ENCODE assay signal across 8 cellular contexts in the genomic region with DNA sequence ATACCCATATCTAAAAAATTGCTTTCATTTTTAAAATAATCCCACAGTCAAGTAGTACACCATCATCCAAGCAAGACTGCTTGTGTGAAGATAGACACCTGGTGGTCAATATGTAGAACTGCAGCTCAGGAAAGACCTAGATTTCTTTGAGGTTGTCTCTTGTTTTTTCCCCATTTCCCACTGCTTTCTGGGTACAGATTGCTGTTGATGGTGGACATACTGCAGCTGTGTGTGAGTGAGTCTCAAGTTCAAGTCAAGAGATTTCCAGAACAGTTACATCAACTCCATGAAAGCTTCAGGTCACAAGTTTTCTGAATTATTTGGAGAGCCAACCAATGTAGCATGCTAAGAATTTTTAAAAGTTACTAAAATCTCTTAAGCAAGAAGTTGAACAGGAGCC.
A peak's percentile ranks its signal among the peaks of the same experiment; 100 is the strongest.
DNase-seq lines count a peak whose midpoint lies in the region; ATAC-seq and TF ChIP-seq lines count a peak whose summit lies in the region.

No MANE protein-coding gene starts in this region.

- H3K27me3 Mint-ChIP-seq in brain, result no peaks in the 10 kb centered on the region

- peak; percentile 85 to 91 for TF ChIP-seq CTCF in brain (conservative IDR thresholded peaks at IDR 0.05)
- TF ChIP-seq CTCF in upper lobe of left lung (IDR thresholded peaks at IDR 0.05), result peak; percentile 80 to 96 (median 90)

- peaks cover 0 to 4% (median 0%) of the 10 kb centered on the region in 5 experiments for H3K9me3 Mint-ChIP-seq in brain

- no peak overlapping the region for H3K4me3 ChIP-seq in upper lobe of left lung

- TF ChIP-seq POLR2A in upper lobe of left lung (IDR thresholded peaks at IDR 0.05), result no peak

- peak overlapping the region in 1 of 4 donors; percentile 23 for H3K27ac ChIP-seq in upper lobe of left lung

- H3K4me1 Mint-ChIP-seq in brain, result peaks cover 21% of the 10 kb centered on the region

- no peak overlapping the region for H3K4me3 Mint-ChIP-seq in brain

- no peak for TF ChIP-seq EP300 in upper lobe of left lung (IDR thresholded peaks at IDR 0.05)

- peaks cover 7 to 17% (median 11%) of the 10 kb centered on the region in 4 donors for H3K4me1 ChIP-seq in upper lobe of left lung

- ATAC-seq in GM18861 (IDR thresholded peaks at IDR 0.05; ENCODE audit: unreplicated experiment) (peak; percentile 45), HG03196 (IDR thresholded peaks at IDR 0.05; ENCODE audit: unreplicated experiment) (peak; percentile 34), upper lobe of left lung (ENCODE audit: low FRiP score in 2 of 2) (peak; percentile 82 to 85)

- H3K36me3 Mint-ChIP-seq in brain, result no peaks in the 10 kb centered on the region

- H3K36me3 ChIP-seq in upper lobe of left lung, result no peaks in the 10 kb centered on the region

- DNase-seq in Ammon's horn (ENCODE audit: low spot score), result peak; percentile 64
- DNase-seq in NCI-H82 (lab: John Stamatoyannopoulos, UW), result peak; percentile 77
- DNase-seq in iris pigment epithelial cell (ENCODE audit: low read depth), result peak; percentile 74
- no peak for DNase-seq in upper lobe of left lung
- no peak for DNase-seq in activated naive CD4-positive, alpha-beta T cell treated with anti-CD3 and anti-CD28 coated beads, Interleukin-2, amount 50 U/mL, for 16 hours

- H3K27ac Mint-ChIP-seq in brain, result no peak overlapping the region

- H3K9me3 ChIP-seq in upper lobe of left lung, result no peaks in the 10 kb centered on the region

- H3K27me3 ChIP-seq in upper lobe of left lung, result no peaks in the 10 kb centered on the region

Comparison
In these comparisons a context has a peak if more than half of its experiments do, and no peak if none do; other contexts are left out.
1. DNase-seq: peak in Ammon's horn (single experiment), NCI-H82 (single experiment) and iris pigment epithelial cell (single experiment); none in upper lobe of left lung (0 of 2) and activated naive CD4-positive, alpha-beta T cell treated with anti-CD3 and anti-CD28 coated beads, Interleukin-2, amount 50 U/mL, for 16 hours (single experiment).
2. Peak in every context shown above with its lines, with median percentiles within 50 percentile points of each other: ATAC-seq.